8 cellular contexts compared by ENCODE assay signal in genomic region chr12:103495783-103496456, GRCh38. TPM values are rescaled to one million over a fixed set of nuclear protein-coding genes. Genes with fewer than 3 reads are reported as not detected.
DNase-seq lines count a peak whose midpoint lies in the region; ATAC-seq and TF ChIP-seq lines count a peak whose summit lies in the region.

Gene C12orf42, minus strand, starts transcription at chr12:103495968. Its CDS starts 17,542 bp downstream, at chr12:103478426.

- H3K27me3 ChIP-seq in BE2C (no peaks in the 10 kb centered on the region), gastrocnemius medialis (peaks cover 19 to 33% (median 25%) of the 10 kb centered on the region in 3 donors)

- TF ChIP-seq CTCF in BE2C (IDR thresholded peaks at IDR 0.05; ENCODE audit: low read depth, low read length) (peak; percentile 83), gastrocnemius medialis (IDR thresholded peaks at IDR 0.05 in 4 of 5, conservative IDR thresholded peaks at IDR 0.05 in 1 of 5) (no peak)

- H3K4me1 ChIP-seq in BE2C (no peaks in the 10 kb centered on the region), gastrocnemius medialis (peaks cover 0 to 9% of the 10 kb centered on the region in 2 donors)

- no peak for TF ChIP-seq POLR2A in gastrocnemius medialis (IDR thresholded peaks at IDR 0.05)

- peak; percentile 40 for ATAC-seq in GM19035 (IDR thresholded peaks at IDR 0.05; ENCODE audit: unreplicated experiment)
- ATAC-seq in HG03103 (IDR thresholded peaks at IDR 0.05; ENCODE audit: low read depth, unreplicated experiment), result peak; percentile 42
- no peak for ATAC-seq in gastrocnemius medialis

- DNase-seq in BE2C, result peak; percentile 70
- DNase-seq in NCI-H460 (ENCODE audit: extremely low read depth, low read depth), result peak; percentile 53
- peak in 37 of 58 donors; percentile 4 to 77 (median 34) for DNase-seq in anterior cingulate cortex (lab: John Stamatoyannopoulos, UW)
- peak in 26 of 51 donors; percentile 3 to 55 (median 24) for DNase-seq in hypothalamus (lab: John Stamatoyannopoulos, UW)
- no peak for DNase-seq in gastrocnemius medialis
- DNase-seq in NCI-H226, result no peak

- in situ Hi-C loops in gastrocnemius medialis (cut with MboI; ENCODE audit: low sequenced_read_pairs in 4 of 4), result no loop called here

- no peaks in the 10 kb centered on the region for H3K9me3 ChIP-seq in BE2C
- no peaks in the 10 kb centered on the region for H3K9me3 ChIP-seq in gastrocnemius medialis

- peak within 1 kb of the TSS; percentile 68 for H3K4me3 ChIP-seq in BE2C (ENCODE audit: low read depth, low read length)
- peak within 1 kb of the TSS in 3 of 4 donors; percentile 28 to 51 (median 33) for H3K4me3 ChIP-seq in gastrocnemius medialis

- H3K36me3 ChIP-seq in BE2C (no peaks in the 10 kb centered on the region), gastrocnemius medialis (no peaks in the 10 kb centered on the region)

- H3K27ac ChIP-seq in gastrocnemius medialis, result no peak within 1 kb of the TSS

- intact Hi-C loops in gastrocnemius medialis (cut with DNase I; ENCODE audit: low total_unique reads), result no loop called here

RNA-seq across cellular contexts. Expression of gene C12orf42, which starts in this region (rescaled TPM):
- 1.8 TPM for polyA plus RNA-seq in BE2C (2012; ENCODE audit: insufficient read depth, insufficient read length, low read depth)
- total RNA-seq in NCI-H460 (2014; rRNA removed; shearing (Covaris generic)), result not detected in 2 replicates
- not detected in 2 replicates for polyA plus RNA-seq in NCI-H460 (2014; cell fraction: nucleus; rRNA removed)
- not detected for total RNA-seq in gastrocnemius medialis

Comparison
In these comparisons a context has a peak if more than half of its experiments do, and no peak if none do; other contexts are left out.
1. Peak in DNase-seq in NCI-H460; RNA of the gene not detected or under 1 TPM.
2. DNase-seq: peak in BE2C (single experiment), anterior cingulate cortex (37 of 58) and hypothalamus (26 of 51); none in gastrocnemius medialis (0 of 2) and NCI-H226 (single experiment).
3. ATAC-seq: peak in GM19035 (single experiment) and HG03103 (single experiment); none in gastrocnemius medialis (0 of 2).